In genomic region chr9:71797266-71797665, GRCh38 we compare ENCODE assay signal across 25 cellular contexts.
DNase-seq lines count a peak whose midpoint lies in the region; ATAC-seq and FAIRE-seq lines count a peak whose summit lies in the region.
"Had no signal": no experiment of that assay in that cellular context is flagged by ENCODE, and none has a peak within 500 bp of the region (broad histone marks: within the 10 kb centered on the region; RNA-seq: fewer than 3 reads in every experiment).

No MANE protein-coding gene starts in this region.

- H3K27ac Mint-ChIP-seq in activated naive CD4-positive, alpha-beta T cell treated with anti-CD3 and anti-CD28 coated beads, Interleukin-2, amount 10 ng/mL, durations not matched to agents 7 days and 5 days, result peak overlapping the region; percentile 28
- peak overlapping the region; percentile 35 for H3K27ac Mint-ChIP-seq in central memory CD8-positive, alpha-beta T cell (ENCODE audit: low read depth)
- H3K27ac Mint-ChIP-seq in stimulated activated memory B cell treated with anti-CD40 and anti-IgM and Interleukin-4, amounts not matched to agents 10 μg/mL and 1 μg/mL and 100 μg/mL, for 72 hours, result peak overlapping the region; percentile 66
- H3K27ac Mint-ChIP-seq: brain, nephron had no signal

- no peak overlapping the region for H3K4me3 Mint-ChIP-seq in activated naive CD4-positive, alpha-beta T cell treated with anti-CD3 and anti-CD28 coated beads, Interleukin-2, amount 10 ng/mL, durations not matched to agents 7 days and 5 days
- H3K4me3 Mint-ChIP-seq in central memory CD8-positive, alpha-beta T cell, result no peak overlapping the region
- no peak overlapping the region for H3K4me3 Mint-ChIP-seq in stimulated activated memory B cell treated with anti-CD40 and anti-IgM and Interleukin-4, amounts not matched to agents 10 μg/mL and 1 μg/mL and 100 μg/mL, for 72 hours
- H3K4me3 Mint-ChIP-seq: activated CD4-positive, alpha-beta T cell treated with anti-CD3 and anti-CD28 coated beads, Interleukin-2, amount 10 ng/mL, durations not matched to agents 7 days and 5 days; brain; nephron had no signal

- no peaks in the 10 kb centered on the region for H3K27me3 Mint-ChIP-seq in activated naive CD4-positive, alpha-beta T cell treated with anti-CD3 and anti-CD28 coated beads, Interleukin-2, amount 10 ng/mL, durations not matched to agents 7 days and 5 days
- H3K27me3 Mint-ChIP-seq in central memory CD8-positive, alpha-beta T cell, result no peaks in the 10 kb centered on the region
- no peaks in the 10 kb centered on the region for H3K27me3 Mint-ChIP-seq in stimulated activated memory B cell treated with anti-CD40 and anti-IgM and Interleukin-4, amounts not matched to agents 10 μg/mL and 1 μg/mL and 100 μg/mL, for 72 hours
- H3K27me3 Mint-ChIP-seq: activated CD4-positive, alpha-beta T cell treated with anti-CD3 and anti-CD28 coated beads, Interleukin-2, amount 10 ng/mL, durations not matched to agents 7 days and 5 days had no signal

- CTCF ChIA-PET in activated naive CD4-positive, alpha-beta T cell treated with anti-CD3 and anti-CD28 coated beads, Interleukin-2, amount 10 ng/mL, durations not matched to agents 7 days and 5 days (lab: Charles Lee), result interaction anchor here (1.5 to 3.9 kb wide), 5 partner anchors 10 to 227 kb away, joined by 3 to 15 read pairs (median 10); no protein-coding TSS in a partner anchor

- no peak for FAIRE-seq in HTR-8/SVneo (lab: Jason Lieb, UNC)
- FAIRE-seq: H54, small intestine had no signal

- no peaks in the 10 kb centered on the region for H3K9me3 Mint-ChIP-seq in activated naive CD4-positive, alpha-beta T cell treated with anti-CD3 and anti-CD28 coated beads, Interleukin-2, amount 10 ng/mL, durations not matched to agents 7 days and 5 days
- H3K9me3 Mint-ChIP-seq in central memory CD8-positive, alpha-beta T cell, result no peaks in the 10 kb centered on the region
- no peaks in the 10 kb centered on the region for H3K9me3 Mint-ChIP-seq in stimulated activated memory B cell treated with anti-CD40 and anti-IgM and Interleukin-4, amounts not matched to agents 10 μg/mL and 1 μg/mL and 100 μg/mL, for 72 hours
- H3K9me3 Mint-ChIP-seq: nephron had no signal

- no peak for DNase-seq in activated naive CD4-positive, alpha-beta T cell treated with anti-CD3 and anti-CD28 coated beads, Interleukin-2, amount 10 ng/mL, durations not matched to agents 7 days and 5 days
- no peak for DNase-seq in activated naive CD4-positive, alpha-beta T cell treated with Interleukin-2 at 50 U/mL for 16 hours
- DNase-seq in EH (ENCODE audit: low read depth) (peak; percentile 65), HTR-8/SVneo (ENCODE audit: insufficient read length, low spot score) (no peak), NCI-H774 (lab: John Stamatoyannopoulos, UW) (no peak)
- no peak for DNase-seq in central memory CD8-positive, alpha-beta T cell (ENCODE audit: low spot score in 2 of 2)
- DNase-seq: activated CD4-positive, alpha-beta T cell treated with anti-CD3 and anti-CD28 coated beads, Interleukin-2, amount 10 ng/mL, durations not matched to agents 7 days and 5 days; activated CD8-positive, alpha-beta memory T cell treated with anti-CD3 and anti-CD28 coated beads, Interleukin-2, amount 50 U/mL, for 4 hours; DMS 273 treated with DMSO at 0.1 percent for 48 hours; left ventricle myocardium inferior; NCI-H1092 treated with DMSO at 0.1 percent for 48 hours; NCI-H187 treated with DMSO at 0.1 percent for 48 hours; NCI-H2171 treated with DMSO at 0.1 percent for 48 hours; NCI-H526; SHP77; small intestine; stimulated activated CD4-positive, alpha-beta T cell treated with anti-CD3 and anti-CD28 coated beads, Interleukin-1b, Interleukin-23, amount 100 ng/mL, for 48 hours; T1000; upper lobe of left lung; WERI-Rb-1 had no signal

- no peak for ATAC-seq in central memory CD8-positive, alpha-beta T cell (replicated peaks; ENCODE audit: extremely low read depth, poor library complexity, severe bottlenecking)
- no peak for ATAC-seq in stimulated activated memory B cell treated with anti-CD40 and anti-IgM and Interleukin-4, amounts not matched to agents 10 μg/mL and 1 μg/mL and 100 μg/mL, for 72 hours
- ATAC-seq in GM18502 (IDR thresholded peaks at IDR 0.05; ENCODE audit: poor library complexity, unreplicated experiment), result no peak

- peaks cover 14% of the 10 kb centered on the region for H3K36me3 Mint-ChIP-seq in activated naive CD4-positive, alpha-beta T cell treated with anti-CD3 and anti-CD28 coated beads, Interleukin-2, amount 10 ng/mL, durations not matched to agents 7 days and 5 days
- H3K36me3 Mint-ChIP-seq in central memory CD8-positive, alpha-beta T cell (ENCODE audit: insufficient read depth), result no peaks in the 10 kb centered on the region
- peaks cover under 1% of the 10 kb centered on the region for H3K36me3 Mint-ChIP-seq in stimulated activated memory B cell treated with anti-CD40 and anti-IgM and Interleukin-4, amounts not matched to agents 10 μg/mL and 1 μg/mL and 100 μg/mL, for 72 hours
- H3K36me3 Mint-ChIP-seq: brain had no signal

- peaks cover 53% of the 10 kb centered on the region for H3K4me1 Mint-ChIP-seq in activated naive CD4-positive, alpha-beta T cell treated with anti-CD3 and anti-CD28 coated beads, Interleukin-2, amount 10 ng/mL, durations not matched to agents 7 days and 5 days
- peaks cover 48% of the 10 kb centered on the region for H3K4me1 Mint-ChIP-seq in central memory CD8-positive, alpha-beta T cell
- peaks cover 67% of the 10 kb centered on the region for H3K4me1 Mint-ChIP-seq in stimulated activated memory B cell treated with anti-CD40 and anti-IgM and Interleukin-4, amounts not matched to agents 10 μg/mL and 1 μg/mL and 100 μg/mL, for 72 hours
- H3K4me1 Mint-ChIP-seq: brain, nephron had no signal
